Comparison of ENCODE assay signal across 1 cellular context in genomic region chr12:65532162-65532561, GRCh38.
TF ChIP-seq lines count a peak whose summit lies in the region.

No MANE protein-coding gene starts in this region.

TF ChIP-seq in GM23338, 12 proteins besides CTCF, POLR2A, EP300 and RAD21 (continued from another document):
- TF ChIP-seq ZNF462 (CRISPR knock-in tag; IDR thresholded peaks at IDR 0.05) (no peak), ZNF114 (CRISPR knock-in tag; IDR thresholded peaks at IDR 0.05) (no peak)
